In the genomic region with DNA sequence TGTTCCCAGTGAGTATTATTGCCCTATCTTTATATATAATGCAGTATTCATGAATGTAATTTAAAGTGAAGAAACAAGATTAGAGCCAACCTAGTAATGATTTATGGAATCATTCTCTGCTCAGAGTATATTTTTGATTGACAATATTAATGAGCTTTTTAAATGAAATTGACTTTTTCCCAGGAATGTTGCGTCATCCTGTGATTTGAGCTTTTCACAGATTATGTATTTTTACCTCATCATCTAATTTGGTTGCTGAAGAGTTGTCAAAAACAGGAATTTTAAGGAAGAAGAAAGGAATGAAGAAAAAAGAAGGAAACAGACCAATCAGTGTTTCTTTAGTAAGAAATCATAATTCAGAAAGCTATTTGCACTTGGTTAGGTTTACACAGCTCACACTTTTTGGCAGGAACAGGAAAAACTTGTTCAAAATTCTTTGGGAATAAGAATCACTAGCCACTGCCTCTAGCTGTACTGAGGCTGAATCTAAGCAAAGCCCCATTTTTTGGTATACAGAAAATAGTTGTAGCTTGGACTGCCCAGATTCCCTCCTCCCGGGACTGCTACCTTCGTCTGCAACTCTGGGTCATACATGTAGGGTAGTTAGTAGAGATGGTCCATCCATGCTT, we compare ENCODE assay signal across 1 cellular context.
TF ChIP-seq lines count a peak whose summit lies in the region.

No MANE protein-coding gene starts in this region.

TF ChIP-seq in SK-N-SH, 30 proteins besides CTCF, POLR2A, EP300 and RAD21:
- TF ChIP-seq, protein P1, sequence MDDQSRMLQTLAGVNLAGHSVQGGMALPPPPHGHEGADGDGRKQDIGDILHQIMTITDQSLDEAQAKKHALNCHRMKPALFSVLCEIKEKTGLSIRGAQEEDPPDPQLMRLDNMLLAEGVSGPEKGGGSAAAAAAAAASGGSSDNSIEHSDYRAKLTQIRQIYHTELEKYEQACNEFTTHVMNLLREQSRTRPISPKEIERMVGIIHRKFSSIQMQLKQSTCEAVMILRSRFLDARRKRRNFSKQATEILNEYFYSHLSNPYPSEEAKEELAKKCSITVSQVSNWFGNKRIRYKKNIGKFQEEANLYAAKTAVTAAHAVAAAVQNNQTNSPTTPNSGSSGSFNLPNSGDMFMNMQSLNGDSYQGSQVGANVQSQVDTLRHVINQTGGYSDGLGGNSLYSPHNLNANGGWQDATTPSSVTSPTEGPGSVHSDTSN (IDR thresholded peaks at IDR 0.05): no peak
TF ChIP-seq in SK-N-SH: peak in this region for 0.
